Comparison of ENCODE assay signal across 19 cellular contexts in the genomic region with DNA sequence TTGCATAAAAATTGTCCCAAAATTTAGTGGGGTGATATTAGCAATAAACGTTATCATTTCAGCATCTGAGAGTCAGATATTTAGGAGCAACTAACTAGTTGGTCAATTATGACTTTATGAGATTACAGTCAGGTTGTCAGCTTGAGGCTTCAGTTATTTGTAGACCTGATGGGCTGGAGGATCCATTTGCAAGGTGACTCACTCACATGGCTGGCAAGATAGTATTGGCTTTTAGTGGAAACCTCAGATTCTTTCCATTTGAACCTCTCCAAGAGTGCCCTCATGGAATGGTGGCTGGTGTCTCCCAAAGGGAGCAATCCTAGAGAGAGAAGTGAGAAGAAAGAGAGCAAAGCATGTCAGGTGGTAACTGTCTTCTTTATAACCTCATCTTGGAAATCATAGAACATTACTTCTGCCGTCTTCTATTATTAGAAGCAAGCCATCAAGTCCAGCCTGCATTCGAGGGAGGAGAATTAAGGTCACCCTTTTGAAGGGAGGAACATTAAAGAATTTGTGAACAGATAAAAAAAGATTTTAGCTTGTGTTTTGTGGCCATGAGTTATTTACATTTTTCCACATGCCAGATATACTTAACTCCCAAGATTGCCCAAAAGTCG.
DNase-seq lines count a peak whose midpoint lies in the region; ATAC-seq and TF ChIP-seq lines count a peak whose summit lies in the region.
"Had no signal": no experiment of that assay in that cellular context is flagged by ENCODE, and none has a peak within 500 bp of the region (broad histone marks: within the 10 kb centered on the region; RNA-seq: fewer than 3 reads in every experiment).

No MANE protein-coding gene starts in this region.

- H3K4ac ChIP-seq in IMR-90 (ENCODE audit: low read depth, low read length) = peak overlapping the region; percentile 4; the same call in 1 of the 2 replicates

- H2BK5ac ChIP-seq in IMR-90 (ENCODE audit: low read depth, low read length, poor library complexity, severe bottlenecking) = no peak overlapping the region

- H2BK20ac ChIP-seq in IMR-90 (ENCODE audit: low read depth, low read length) = 0 out of 2 replicates have a peak overlapping the region, but pooled peaks have one; percentile 22

- H4K5ac ChIP-seq in IMR-90 (ENCODE audit: low read depth, low read length) = no peak overlapping the region

- no peak overlapping the region for H3K23ac ChIP-seq in IMR-90 (ENCODE audit: low read depth, low read length)

- peaks cover 10% of the 10 kb centered on the region for H3K9me1 ChIP-seq in IMR-90 (ENCODE audit: insufficient read depth, low read length)

- peaks cover 16 to 80% of the 10 kb centered on the region in 2 experiments for H3K79me1 ChIP-seq in IMR-90 (ENCODE audit: low read depth in 1 of 2, low read length in 2 of 2)

- H3K4me3 ChIP-seq in heart left ventricle = no peak overlapping the region
- H3K4me3 ChIP-seq in IMR-90 (ENCODE audit: insufficient read depth, low read depth, low read length) = no peak overlapping the region
- H3K4me3 ChIP-seq in gastrocnemius medialis = no peak overlapping the region
- H3K4me3 ChIP-seq in brain microvascular endothelial cell (ENCODE audit: low read depth, low read length) = no peak overlapping the region
- H3K4me3 ChIP-seq: A549 had no signal

- H3K18ac ChIP-seq in IMR-90 (ENCODE audit: low read depth, low read length) = no peak overlapping the region

- no peak overlapping the region for H3K56ac ChIP-seq in IMR-90 (ENCODE audit: extremely low read depth, insufficient read depth, low read length)

- CTCF ChIA-PET in IMR-90 (lab: Yijun Ruan, JAX) = interaction anchor here (0.6 kb wide), 2 partner anchors 24 to 84 kb away, joined by 3 read pairs; no protein-coding TSS in a partner anchor

- H2BK120ac ChIP-seq in IMR-90 (ENCODE audit: low read depth, low read length) = no peak overlapping the region

- in situ Hi-C loops in IMR-90 (cut with MboI; ENCODE audit: low sequenced_read_pairs) = no loop called here
- in situ Hi-C loops in gastrocnemius medialis (cut with MboI; ENCODE audit: low sequenced_read_pairs in 4 of 4) = no loop called here
- in situ Hi-C loops in brain microvascular endothelial cell (cut with HindIII; ENCODE audit: low pct_ligation_motif_present, low sequenced_read_pairs) = no loop called here

- no peak overlapping the region for H2BK15ac ChIP-seq in IMR-90 (ENCODE audit: low read depth, low read length)

- intact Hi-C loops in heart left ventricle (cut with DNase I) (no loop called here), left cardiac atrium (cut with DNase I) (no loop called here), IMR-90 (cut with micrococcal nuclease) (no loop called here), gastrocnemius medialis (cut with DNase I; ENCODE audit: low total_unique reads) (no loop called here)

- H2AK9ac ChIP-seq in IMR-90 (replicated peaks; ENCODE audit: low read depth, low read length, poor library complexity) = no peak overlapping the region

- WGBS in heart left ventricle, 4 donors = 53 to 64% (median 55%) methylated on average over 4 of the region's 4 CpGs
- 100% methylated on average over 1 of the region's 4 CpGs; no CpG with 5 or more reads in 1 of the 2 experiments for WGBS in IMR-90 (ENCODE audit: extremely low coverage in 2 of 2, insufficient read length in 1 of 2), 2 experiments

- no peak overlapping the region for H4K8ac ChIP-seq in IMR-90 (ENCODE audit: low read depth in 2 of 2, low read length in 2 of 2)

- BruUV-seq in IMR-90 (replicated peaks; lab: Mats Ljungman, UMichigan) = TSS peak; percentile 7

- TF ChIP-seq CTCF in heart left ventricle (IDR thresholded peaks at IDR 0.05) (no peak), IMR-90 (conservative IDR thresholded peaks at IDR 0.05; ENCODE audit: low read depth, low read length) (no peak), gastrocnemius medialis (IDR thresholded peaks at IDR 0.05 in 4 of 5, conservative IDR thresholded peaks at IDR 0.05 in 1 of 5) (no peak), brain microvascular endothelial cell (IDR thresholded peaks at IDR 0.05; ENCODE audit: low read depth, low read length, missing control alignments) (no peak)

- no peak overlapping the region for H3K9ac ChIP-seq in IMR-90 (ENCODE audit: low read depth, low read length)

- H3K27ac ChIP-seq in heart left ventricle (peak overlapping the region in 7 of 12 donors; percentile 1 to 60 (median 44)), IMR-90 (ENCODE audit: insufficient read depth, low read length) (no peak overlapping the region), gastrocnemius medialis (peak overlapping the region; percentile 49 to 63 (median 52)), brain microvascular endothelial cell (no peak overlapping the region)
- H3K27ac ChIP-seq: A549 had no signal

- H4K91ac ChIP-seq in IMR-90 (ENCODE audit: insufficient read depth, low read depth, low read length) = no peak overlapping the region

- H3K4me1 ChIP-seq in heart left ventricle (peaks cover 0 to 33% (median 15%) of the 10 kb centered on the region in 12 donors), IMR-90 (ENCODE audit: control insufficient read depth, insufficient read depth, low read length) (peaks cover 13% of the 10 kb centered on the region), gastrocnemius medialis (peaks cover 11 to 37% of the 10 kb centered on the region in 2 donors)

- no peak for TF ChIP-seq RAD21 in IMR-90 (IDR thresholded peaks at IDR 0.05; ENCODE audit: low read length)

- peaks cover 28% of the 10 kb centered on the region; the same call in 1 of the 2 replicates for H4K20me1 ChIP-seq in IMR-90 (ENCODE audit: insufficient read depth, low read length)

- peak overlapping the region; percentile 0; the same call in 1 of the 2 replicates for H2AK5ac ChIP-seq in IMR-90 (ENCODE audit: low read depth, low read length)

- no peaks in the 10 kb centered on the region for H3K27me3 ChIP-seq in heart left ventricle
- H3K27me3 ChIP-seq in IMR-90 (ENCODE audit: control insufficient read depth, insufficient read depth, low read length) = no peaks in the 10 kb centered on the region
- H3K27me3 ChIP-seq in gastrocnemius medialis = no peaks in the 10 kb centered on the region
- H3K27me3 ChIP-seq in brain microvascular endothelial cell (replicated peaks) = no peaks in the 10 kb centered on the region

- H3K36me3 ChIP-seq in heart left ventricle (peaks cover 0 to 4% (median 0%) of the 10 kb centered on the region in 9 donors), IMR-90 (ENCODE audit: control insufficient read depth, insufficient read depth, low read length) (no peaks in the 10 kb centered on the region), gastrocnemius medialis (no peaks in the 10 kb centered on the region), brain microvascular endothelial cell (replicated peaks) (no peaks in the 10 kb centered on the region)

- H3K9me3 ChIP-seq in heart left ventricle (no peaks in the 10 kb centered on the region), IMR-90 (ENCODE audit: control insufficient read depth, insufficient read depth, low read length) (no peaks in the 10 kb centered on the region), gastrocnemius medialis (no peaks in the 10 kb centered on the region)
- H3K9me3 ChIP-seq: A549 had no signal

- H3K4me2 ChIP-seq in IMR-90 (ENCODE audit: low read depth, low read length) = no peak overlapping the region
- H3K4me2 ChIP-seq: A549 had no signal

- H3K14ac ChIP-seq in IMR-90 (replicated peaks; ENCODE audit: low read depth, low read length) = no peak overlapping the region; the same call in 1 of the 2 replicates

- ATAC-seq in heart left ventricle (peak in 3 of 4 donors; percentile 38 to 60 (median 59)), left cardiac atrium (no peak), IMR-90 (ENCODE audit: low read depth) (no peak; the same call in 1 of the 2 replicates), gastrocnemius medialis (peak; percentile 68 to 83), HG03135 (IDR thresholded peaks at IDR 0.05; ENCODE audit: unreplicated experiment) (no peak), HG02678 (IDR thresholded peaks at IDR 0.05; ENCODE audit: unreplicated experiment) (no peak)
- ATAC-seq: A549 had no signal

- dilution Hi-C loops in IMR-90 (cut with HindIII; ENCODE audit: low sequenced_read_pairs, unreplicated experiment) = no loop called here

- POLR2A ChIA-PET in IMR-90 (lab: Charles Lee; ENCODE audit: unreplicated experiment) = interaction anchor here (0.7 kb wide), 1 partner anchor 12 kb away, joined by 6 read pairs; no protein-coding TSS in a partner anchor

- TF ChIP-seq POLR2A in heart left ventricle (IDR thresholded peaks at IDR 0.05) = no peak
- TF ChIP-seq POLR2A in IMR-90 (IDR thresholded peaks at IDR 0.05; ENCODE audit: low read depth, low read length) = no peak
- no peak for TF ChIP-seq POLR2A in gastrocnemius medialis (IDR thresholded peaks at IDR 0.05)

- no peak overlapping the region for H2AFZ ChIP-seq in IMR-90 (replicated peaks; ENCODE audit: low read length, poor library complexity)

- DNase-seq in heart left ventricle = no peak
- no peak for DNase-seq in left cardiac atrium
- peak; percentile 36 for DNase-seq in IMR-90
- peak; percentile 62 for DNase-seq in islet precursor cell
- DNase-seq in gastrocnemius medialis = no peak
- DNase-seq in brain microvascular endothelial cell = no peak
- DNase-seq: C1 segment of cervical spinal cord; DMS153; H9; MV-4-11; NCI-H1436; NCI-H2029; NCI-H2171; NCI-H446; NCI-H69; NK-92 treated with Interleukin-12 subunit alpha and Interleukin-12 subunit beta, amount 100 ng/mL, for 24 hours had no signal

TF ChIP-seq in IMR-90, 13 proteins besides CTCF, POLR2A, EP300 and RAD21 (continues in another document):
- TF ChIP-seq CEBPB (IDR thresholded peaks at IDR 0.05; ENCODE audit: low read depth, low read length) (no peak), RCOR1 (IDR thresholded peaks at IDR 0.05; ENCODE audit: insufficient replicate concordance, low read length) (no peak), SMC3 (IDR thresholded peaks at IDR 0.05; ENCODE audit: low read depth, low read length) (no peak), BHLHE40 (IDR thresholded peaks at IDR 0.05; ENCODE audit: low read depth, low read length) (no peak), RFX5 (IDR thresholded peaks at IDR 0.05; ENCODE audit: low read depth, low read length) (no peak), MAZ (IDR thresholded peaks at IDR 0.05; ENCODE audit: borderline replicate concordance, low read depth, low read length) (no peak), CHD1 (IDR thresholded peaks at IDR 0.05; ENCODE audit: low read depth, low read length) (no peak)
- TF ChIP-seq, protein P1, sequence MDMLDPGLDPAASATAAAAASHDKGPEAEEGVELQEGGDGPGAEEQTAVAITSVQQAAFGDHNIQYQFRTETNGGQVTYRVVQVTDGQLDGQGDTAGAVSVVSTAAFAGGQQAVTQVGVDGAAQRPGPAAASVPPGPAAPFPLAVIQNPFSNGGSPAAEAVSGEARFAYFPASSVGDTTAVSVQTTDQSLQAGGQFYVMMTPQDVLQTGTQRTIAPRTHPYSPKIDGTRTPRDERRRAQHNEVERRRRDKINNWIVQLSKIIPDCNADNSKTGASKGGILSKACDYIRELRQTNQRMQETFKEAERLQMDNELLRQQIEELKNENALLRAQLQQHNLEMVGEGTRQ (IDR thresholded peaks at IDR 0.05; ENCODE audit: low read depth, low read length) = no peak

Comparison
In these comparisons a context has a peak if more than half of its experiments do, and no peak if none do; other contexts are left out.
1. ATAC-seq: peak in heart left ventricle (3 of 4) and gastrocnemius medialis (2 of 2); none in left cardiac atrium (0 of 2), IMR-90 (single experiment), HG03135 (single experiment) and HG02678 (single experiment).
2. DNase-seq: peak in IMR-90 (single experiment) and islet precursor cell (single experiment); none in heart left ventricle (0 of 5), left cardiac atrium (single experiment), gastrocnemius medialis (0 of 2) and brain microvascular endothelial cell (single experiment).
3. H3K27ac ChIP-seq: peak in heart left ventricle (7 of 12) and gastrocnemius medialis (4 of 4); none in IMR-90 (single experiment) and brain microvascular endothelial cell (single experiment).